In genomic region chr16:11053916-11054460, GRCh38 we compare ENCODE assay signal across 19 cellular contexts.
A peak's percentile ranks its signal among the peaks of the same experiment; 100 is the strongest.
DNase-seq lines count a peak whose midpoint lies in the region; ATAC-seq and TF ChIP-seq lines count a peak whose summit lies in the region.
"Had no signal": no experiment of that assay in that cellular context is flagged by ENCODE, and none has a peak within 500 bp of the region (broad histone marks: within the 10 kb centered on the region; RNA-seq: fewer than 3 reads in every experiment).

No MANE protein-coding gene starts in this region.

- TF ChIP-seq CTCF in RWPE2 (IDR thresholded peaks at IDR 0.05; ENCODE audit: poor library complexity, severe bottlenecking): no peak
- no peak for TF ChIP-seq CTCF in type B pancreatic cell (conservative IDR thresholded peaks at IDR 0.05)

- no peak overlapping the region for H3K4me3 Mint-ChIP-seq in activated naive CD8-positive, alpha-beta T cell
- no peak overlapping the region for H3K4me3 Mint-ChIP-seq in activated naive CD8-positive, alpha-beta T cell treated with anti-CD3 and anti-CD28 coated beads for 36 hours
- H3K4me3 Mint-ChIP-seq in effector memory CD8-positive, alpha-beta T cell: no peak overlapping the region
- no peak overlapping the region for H3K4me3 Mint-ChIP-seq in stimulated activated naive B cell treated with anti-CD40 and anti-IgM and Interleukin-4, amounts not matched to agents 10 μg/mL and 1 μg/mL and 100 μg/mL, for 72 hours
- no peak overlapping the region for H3K4me3 Mint-ChIP-seq in type B pancreatic cell

- ATAC-seq in RWPE2 (ENCODE audit: low read depth): no peak
- ATAC-seq in effector memory CD8-positive, alpha-beta T cell (replicated peaks): no peak
- no peak for ATAC-seq in stimulated activated naive B cell treated with anti-CD40 and anti-IgM and Interleukin-4, amounts not matched to agents 10 μg/mL and 1 μg/mL and 100 μg/mL, for 72 hours (replicated peaks)
- ATAC-seq: SK-N-SH treated with all-trans-retinoic acid at 6 μM for 48 hours had no signal

- H3K4me3 ChIP-seq in RWPE2 (ENCODE audit: severe bottlenecking): no peak overlapping the region
- H3K4me3 ChIP-seq: Peyer's patch, skin epidermis, thoracic aorta had no signal

- no peaks in the 10 kb centered on the region for H3K27me3 ChIP-seq in RWPE2 (ENCODE audit: insufficient read depth, poor library complexity, severe bottlenecking)
- H3K27me3 ChIP-seq: brain microvascular endothelial cell, Peyer's patch had no signal

- H3K27ac ChIP-seq in RWPE2 (ENCODE audit: poor library complexity, severe bottlenecking): no peak overlapping the region
- H3K27ac ChIP-seq: brain microvascular endothelial cell, parathyroid adenoma, Peyer's patch, thoracic aorta had no signal

- peaks cover 6% of the 10 kb centered on the region for H3K4me1 ChIP-seq in RWPE2 (ENCODE audit: insufficient read depth, poor library complexity, severe bottlenecking)
- H3K4me1 ChIP-seq: parathyroid adenoma had no signal

- DNase-seq in activated naive CD8-positive, alpha-beta T cell treated with anti-CD3 and anti-CD28 coated beads for 36 hours: no peak
- DNase-seq in RWPE2 (ENCODE audit: low spot score): peak; percentile 9
- no peak for DNase-seq in effector memory CD8-positive, alpha-beta T cell
- no peak for DNase-seq in stimulated activated naive B cell treated with anti-CD40 and anti-IgM and Interleukin-4, amounts not matched to agents 10 μg/mL and 1 μg/mL and 100 μg/mL, for 72 hours
- no peak for DNase-seq in type B pancreatic cell (ENCODE audit: extremely low spot score, unreplicated experiment)
- no peak for DNase-seq in stimulated activated CD4-positive, alpha-beta T cell treated with anti-CD3 and anti-CD28 coated beads, Interleukin-4, amount 100 ng/mL, for 24 hours
- DNase-seq in Kasumi-1 (lab: John Stamatoyannopoulos, UW): no peak
- DNase-seq: activated naive CD4-positive, alpha-beta T cell treated with anti-CD3 and anti-CD28 coated beads, Interleukin-2, amount 50 U/mL, for 16 hours; brain microvascular endothelial cell; erythroblast; NCI-H1930; stimulated activated CD4-positive, alpha-beta T cell treated with anti-CD3 and anti-CD28 coated beads, Interleukin-4, amount 100 ng/mL, for 4 hours; stimulated activated CD8-positive, alpha-beta memory T cell treated with anti-CD3 and anti-CD28 coated beads, Interleukin-4, amount 100 ng/mL, for 48 hours had no signal

- peaks cover 11% of the 10 kb centered on the region for H3K36me3 Mint-ChIP-seq in activated naive CD8-positive, alpha-beta T cell
- peaks cover 20% of the 10 kb centered on the region for H3K36me3 Mint-ChIP-seq in activated naive CD8-positive, alpha-beta T cell treated with anti-CD3 and anti-CD28 coated beads for 36 hours
- peaks cover 9% of the 10 kb centered on the region for H3K36me3 Mint-ChIP-seq in effector memory CD8-positive, alpha-beta T cell (ENCODE audit: insufficient read depth)
- H3K36me3 Mint-ChIP-seq in stimulated activated naive B cell treated with anti-CD40 and anti-IgM and Interleukin-4, amounts not matched to agents 10 μg/mL and 1 μg/mL and 100 μg/mL, for 72 hours: peaks cover 53 to 73% of the 10 kb centered on the region in 2 donors
- H3K36me3 Mint-ChIP-seq in type B pancreatic cell: peaks cover 27% of the 10 kb centered on the region

- no peaks in the 10 kb centered on the region for H3K9me3 Mint-ChIP-seq in activated naive CD8-positive, alpha-beta T cell (ENCODE audit: low read depth)
- no peaks in the 10 kb centered on the region for H3K9me3 Mint-ChIP-seq in activated naive CD8-positive, alpha-beta T cell treated with anti-CD3 and anti-CD28 coated beads for 36 hours
- no peaks in the 10 kb centered on the region for H3K9me3 Mint-ChIP-seq in effector memory CD8-positive, alpha-beta T cell
- no peaks in the 10 kb centered on the region for H3K9me3 Mint-ChIP-seq in stimulated activated naive B cell treated with anti-CD40 and anti-IgM and Interleukin-4, amounts not matched to agents 10 μg/mL and 1 μg/mL and 100 μg/mL, for 72 hours
- H3K9me3 Mint-ChIP-seq in type B pancreatic cell: no peaks in the 10 kb centered on the region

- H3K36me3 ChIP-seq in RWPE2 (ENCODE audit: low read depth): no peaks in the 10 kb centered on the region

- H3K4me1 Mint-ChIP-seq in activated naive CD8-positive, alpha-beta T cell (ENCODE audit: low read depth): peaks cover 54% of the 10 kb centered on the region
- H3K4me1 Mint-ChIP-seq in activated naive CD8-positive, alpha-beta T cell treated with anti-CD3 and anti-CD28 coated beads for 36 hours: peaks cover 33% of the 10 kb centered on the region
- peaks cover 29 to 39% of the 10 kb centered on the region in 2 donors for H3K4me1 Mint-ChIP-seq in effector memory CD8-positive, alpha-beta T cell (ENCODE audit: low read depth in 2 of 2)
- peaks cover 50 to 68% of the 10 kb centered on the region in 2 donors for H3K4me1 Mint-ChIP-seq in stimulated activated naive B cell treated with anti-CD40 and anti-IgM and Interleukin-4, amounts not matched to agents 10 μg/mL and 1 μg/mL and 100 μg/mL, for 72 hours
- peaks cover 8% of the 10 kb centered on the region for H3K4me1 Mint-ChIP-seq in type B pancreatic cell (ENCODE audit: unreplicated experiment)

- peak overlapping the region; percentile 64 for H3K27ac Mint-ChIP-seq in activated naive CD8-positive, alpha-beta T cell
- no peak overlapping the region for H3K27ac Mint-ChIP-seq in activated naive CD8-positive, alpha-beta T cell treated with anti-CD3 and anti-CD28 coated beads for 36 hours
- peak overlapping the region; percentile 90 for H3K27ac Mint-ChIP-seq in effector memory CD8-positive, alpha-beta T cell
- peak overlapping the region; percentile 57 for H3K27ac Mint-ChIP-seq in stimulated activated naive B cell treated with anti-CD40 and anti-IgM and Interleukin-4, amounts not matched to agents 10 μg/mL and 1 μg/mL and 100 μg/mL, for 72 hours
- no peak overlapping the region for H3K27ac Mint-ChIP-seq in type B pancreatic cell

- H3K9me3 ChIP-seq in RWPE2 (ENCODE audit: severe bottlenecking): no peaks in the 10 kb centered on the region
- H3K9me3 ChIP-seq: Peyer's patch, thoracic aorta had no signal

- H3K27me3 Mint-ChIP-seq in activated naive CD8-positive, alpha-beta T cell: no peaks in the 10 kb centered on the region
- no peaks in the 10 kb centered on the region for H3K27me3 Mint-ChIP-seq in activated naive CD8-positive, alpha-beta T cell treated with anti-CD3 and anti-CD28 coated beads for 36 hours
- H3K27me3 Mint-ChIP-seq in effector memory CD8-positive, alpha-beta T cell: no peaks in the 10 kb centered on the region
- no peaks in the 10 kb centered on the region for H3K27me3 Mint-ChIP-seq in stimulated activated naive B cell treated with anti-CD40 and anti-IgM and Interleukin-4, amounts not matched to agents 10 μg/mL and 1 μg/mL and 100 μg/mL, for 72 hours
- no peaks in the 10 kb centered on the region for H3K27me3 Mint-ChIP-seq in type B pancreatic cell

Comparison
In these comparisons a context has a peak if more than half of its experiments do, and no peak if none do; other contexts are left out.
1. H3K27ac Mint-ChIP-seq: peak in activated naive CD8-positive, alpha-beta T cell (single experiment), effector memory CD8-positive, alpha-beta T cell (2 of 2) and stimulated activated naive B cell treated with anti-CD40 and anti-IgM and Interleukin-4, amounts not matched to agents 10 μg/mL and 1 μg/mL and 100 μg/mL, for 72 hours (single experiment); none in activated naive CD8-positive, alpha-beta T cell treated with anti-CD3 and anti-CD28 coated beads for 36 hours (single experiment) and type B pancreatic cell (single experiment).